ENCODE assay signal across 18 cellular contexts in genomic region chr6:111980979-111981378, GRCh38.
DNase-seq lines count a peak whose midpoint lies in the region; ATAC-seq and TF ChIP-seq lines count a peak whose summit lies in the region.
"Had no signal": no experiment of that assay in that cellular context is flagged by ENCODE, and none has a peak within 500 bp of the region (broad histone marks: within the 10 kb centered on the region; RNA-seq: fewer than 3 reads in every experiment).

No MANE protein-coding gene starts in this region.

- H3K36me3 ChIP-seq in gastroesophageal sphincter (no peaks in the 10 kb centered on the region), neural cell (ENCODE audit: insufficient read depth, low read length) (no peaks in the 10 kb centered on the region), testis (ENCODE audit: low read depth, missing control alignments) (no peaks in the 10 kb centered on the region)
- H3K36me3 ChIP-seq: ovary, SJCRH30, transverse colon had no signal

- TF ChIP-seq POLR2A in gastroesophageal sphincter (IDR thresholded peaks at IDR 0.05) (no peak), testis (IDR thresholded peaks at IDR 0.05) (no peak)

- H3K4me3 ChIP-seq in gastroesophageal sphincter, result no peak overlapping the region
- no peak overlapping the region for H3K4me3 ChIP-seq in neural cell (ENCODE audit: low read length)
- no peak overlapping the region for H3K4me3 ChIP-seq in testis
- H3K4me3 ChIP-seq: ovary, SJCRH30, transverse colon had no signal

- intact Hi-C loops in testis (cut with DNase I; ENCODE audit: low total_unique reads), result no loop called here

- WGBS in gastroesophageal sphincter (ENCODE audit: low coverage in 1 of 2), 2 donors, result 44 to 67% methylated on average over 1 to 4 of the region's 5 CpGs
- 41 to 56% methylated on average over 5 of the region's 5 CpGs for WGBS in testis, 2 donors

- H3K9ac ChIP-seq in neural cell (ENCODE audit: low read length), result no peak overlapping the region

- DNase-seq in activated naive CD8-positive, alpha-beta T cell treated with anti-CD3 and anti-CD28 coated beads, Interleukin-2, amount 50 U/mL, for 24 hours, result no peak
- peak; percentile 20 for DNase-seq in testis
- no peak for DNase-seq in Ammon's horn (ENCODE audit: low spot score)
- DNase-seq in NCI-H146 (lab: John Stamatoyannopoulos, UW), result no peak
- DNase-seq: activated B cell treated with CpG ODN at 0.5 μM for 24 hours; C1 segment of cervical spinal cord; effector memory CD8-positive, alpha-beta T cell; Kasumi-1; NCI-H1092 treated with DMSO at 0.1 percent for 48 hours; ovary; PC-3; transverse colon had no signal

- H3K79me2 ChIP-seq in neural cell (replicated peaks; ENCODE audit: insufficient read depth, low read length), result no peaks in the 10 kb centered on the region

- H3K4me1 ChIP-seq in gastroesophageal sphincter (peaks cover 0 to 10% (median 0%) of the 10 kb centered on the region in 3 donors), testis (peaks cover 10% of the 10 kb centered on the region)
- H3K4me1 ChIP-seq: transverse colon had no signal

- no peak overlapping the region for H3K4me2 ChIP-seq in neural cell (ENCODE audit: low read length)

- H3K27me3 ChIP-seq in gastroesophageal sphincter (no peaks in the 10 kb centered on the region), neural cell (ENCODE audit: insufficient read depth, low read depth, low read length) (no peaks in the 10 kb centered on the region), testis (no peaks in the 10 kb centered on the region)
- H3K27me3 ChIP-seq: ovary, SJCRH30, transverse colon had no signal

- H4K20me1 ChIP-seq in neural cell (ENCODE audit: insufficient read depth), result no peaks in the 10 kb centered on the region

- peaks cover 3% of the 10 kb centered on the region for H3K9me3 Mint-ChIP-seq in activated naive CD8-positive, alpha-beta T cell (ENCODE audit: low read depth)
- peaks cover 6% of the 10 kb centered on the region for H3K9me3 Mint-ChIP-seq in activated naive CD8-positive, alpha-beta T cell treated with anti-CD3 and anti-CD28 coated beads, Interleukin-2, amount 50 U/mL, for 24 hours
- H3K9me3 Mint-ChIP-seq: activated B cell treated with CpG ODN at 0.5 μM for 24 hours; central memory CD8-positive, alpha-beta T cell; effector memory CD8-positive, alpha-beta T cell had no signal

- TF ChIP-seq CTCF in gastroesophageal sphincter (IDR thresholded peaks at IDR 0.05), result no peak
- no peak for TF ChIP-seq CTCF in neural cell (IDR thresholded peaks at IDR 0.05; ENCODE audit: poor library complexity, severe bottlenecking)
- no peak for TF ChIP-seq CTCF in testis (IDR thresholded peaks at IDR 0.05)

- H2AFZ ChIP-seq in neural cell (ENCODE audit: low read depth, low read length), result no peak overlapping the region

- H3K4me3 Mint-ChIP-seq in activated naive CD8-positive, alpha-beta T cell, result no peak overlapping the region
- H3K4me3 Mint-ChIP-seq in activated naive CD8-positive, alpha-beta T cell treated with anti-CD3 and anti-CD28 coated beads, Interleukin-2, amount 50 U/mL, for 24 hours, result no peak overlapping the region
- H3K4me3 Mint-ChIP-seq: activated B cell treated with CpG ODN at 0.5 μM for 24 hours; central memory CD8-positive, alpha-beta T cell; effector memory CD8-positive, alpha-beta T cell had no signal

- TF ChIP-seq EP300 in gastroesophageal sphincter (IDR thresholded peaks at IDR 0.05) (no peak), neural cell (conservative IDR thresholded peaks at IDR 0.05; ENCODE audit: poor library complexity, severe bottlenecking) (no peak)

- H3K9me3 ChIP-seq in gastroesophageal sphincter (no peaks in the 10 kb centered on the region), neural cell (ENCODE audit: low read length) (no peaks in the 10 kb centered on the region), testis (no peaks in the 10 kb centered on the region)
- H3K9me3 ChIP-seq: ovary, SJCRH30, transverse colon had no signal

- H3K36me3 Mint-ChIP-seq in activated naive CD8-positive, alpha-beta T cell, result peaks cover 5% of the 10 kb centered on the region
- H3K36me3 Mint-ChIP-seq in activated naive CD8-positive, alpha-beta T cell treated with anti-CD3 and anti-CD28 coated beads, Interleukin-2, amount 50 U/mL, for 24 hours (ENCODE audit: low read depth), result peaks cover 3% of the 10 kb centered on the region

- H3K27ac Mint-ChIP-seq in activated naive CD8-positive, alpha-beta T cell, result peak overlapping the region; percentile 51
- no peak overlapping the region for H3K27ac Mint-ChIP-seq in activated naive CD8-positive, alpha-beta T cell treated with anti-CD3 and anti-CD28 coated beads, Interleukin-2, amount 50 U/mL, for 24 hours
- H3K27ac Mint-ChIP-seq: activated B cell treated with CpG ODN at 0.5 μM for 24 hours; effector memory CD8-positive, alpha-beta T cell had no signal

- H3K27ac ChIP-seq in gastroesophageal sphincter (peak overlapping the region in 2 of 4 donors; percentile 35 to 46), neural cell (ENCODE audit: low read length) (peak overlapping the region; percentile 13), testis (no peak overlapping the region)
- H3K27ac ChIP-seq: ovary, SJCRH30 had no signal

- no peaks in the 10 kb centered on the region for H3F3A ChIP-seq in neural cell (ENCODE audit: insufficient read depth, low read length, poor library complexity, severe bottlenecking)

- peaks cover 89% of the 10 kb centered on the region for H3K4me1 Mint-ChIP-seq in activated naive CD8-positive, alpha-beta T cell (ENCODE audit: low read depth)
- peaks cover 75% of the 10 kb centered on the region for H3K4me1 Mint-ChIP-seq in activated naive CD8-positive, alpha-beta T cell treated with anti-CD3 and anti-CD28 coated beads, Interleukin-2, amount 50 U/mL, for 24 hours
- H3K4me1 Mint-ChIP-seq: activated B cell treated with CpG ODN at 0.5 μM for 24 hours had no signal

- no peaks in the 10 kb centered on the region for H3K9me2 ChIP-seq in neural cell (ENCODE audit: insufficient read depth, low read length)

- H3K27me3 Mint-ChIP-seq in activated naive CD8-positive, alpha-beta T cell, result no peaks in the 10 kb centered on the region
- no peaks in the 10 kb centered on the region for H3K27me3 Mint-ChIP-seq in activated naive CD8-positive, alpha-beta T cell treated with anti-CD3 and anti-CD28 coated beads, Interleukin-2, amount 50 U/mL, for 24 hours
- H3K27me3 Mint-ChIP-seq: central memory CD8-positive, alpha-beta T cell had no signal

- TF ChIP-seq RAD21 in neural cell (conservative IDR thresholded peaks at IDR 0.05), result no peak

- no peak for ATAC-seq in activated naive CD8-positive, alpha-beta T cell treated with anti-CD3 and anti-CD28 coated beads, Interleukin-2, amount 50 U/mL, for 24 hours
- ATAC-seq in gastroesophageal sphincter (peak; percentile 42), HG02970 (IDR thresholded peaks at IDR 0.05; ENCODE audit: low FRiP score, unreplicated experiment) (no peak)
- ATAC-seq: effector memory CD8-positive, alpha-beta T cell; PC-3 had no signal

TF ChIP-seq in neural cell, 6 proteins besides CTCF, POLR2A, EP300 and RAD21:
- no peak for TF ChIP-seq REST (IDR thresholded peaks at IDR 0.05; ENCODE audit: borderline replicate concordance)
- no peak for TF ChIP-seq MXI1 (conservative IDR thresholded peaks at IDR 0.05; ENCODE audit: poor library complexity, severe bottlenecking)
- no peak for TF ChIP-seq POLR2AphosphoS5 (IDR thresholded peaks at IDR 0.05)
